Comparison of ENCODE assay signal across 12 cellular contexts in genomic region chr7:107856806-107857540, GRCh38. TPM values are rescaled to one million over a fixed set of nuclear protein-coding genes. Genes with fewer than 3 reads are reported as not detected.
DNase-seq lines count a peak whose midpoint lies in the region; ATAC-seq and TF ChIP-seq lines count a peak whose summit lies in the region.
"Had no signal": no experiment of that assay in that cellular context is flagged by ENCODE, and none has a peak within 500 bp of the region (broad histone marks: within the 10 kb centered on the region; RNA-seq: fewer than 3 reads in every experiment).

No MANE protein-coding gene starts in this region.

- peak overlapping the region; percentile 15 to 69 for H3K4me3 Mint-ChIP-seq in activated T-cell treated with anti-CD3 and anti-CD28 coated beads, Interleukin-2, amount 50 U/mL, for 72 hours
- peak overlapping the region; percentile 68 for H3K4me3 Mint-ChIP-seq in natural killer cell

- no peaks in the 10 kb centered on the region for H3K27me3 ChIP-seq in esophagus muscularis mucosa

- TF ChIP-seq POLR2A in GM18505 (IDR thresholded peaks at IDR 0.05; ENCODE audit: borderline replicate concordance, extremely low read depth, insufficient read depth, insufficient read length) (no peak), esophagus muscularis mucosa (IDR thresholded peaks at IDR 0.05; ENCODE audit: low read depth) (no peak)

- H3K27ac ChIP-seq in esophagus muscularis mucosa (replicated peaks in 1 of 4), result no peak overlapping the region
- H3K27ac ChIP-seq: A549 had no signal

- peak overlapping the region; percentile 25 for H3K27ac Mint-ChIP-seq in activated T-cell treated with anti-CD3 and anti-CD28 coated beads, Interleukin-2, amount 50 U/mL, for 72 hours
- peak overlapping the region; percentile 66 to 77 for H3K27ac Mint-ChIP-seq in natural killer cell
- H3K27ac Mint-ChIP-seq: progenitor cell of endocrine pancreas had no signal

- WGBS in esophagus muscularis mucosa, result 49% methylated on average over 4 of the region's 4 CpGs

- no peaks in the 10 kb centered on the region for H3K9me3 Mint-ChIP-seq in activated T-cell treated with anti-CD3 and anti-CD28 coated beads, Interleukin-2, amount 50 U/mL, for 72 hours
- no peaks in the 10 kb centered on the region for H3K9me3 Mint-ChIP-seq in natural killer cell

- H3K4me1 ChIP-seq in esophagus muscularis mucosa, result peaks cover 0 to 3% (median 0%) of the 10 kb centered on the region in 4 donors

- intact Hi-C loops in natural killer cell (cut with micrococcal nuclease) (no loop called here), esophagus muscularis mucosa (cut with DNase I) (no loop called here)

- H3K4me3 ChIP-seq in esophagus muscularis mucosa, result no peak overlapping the region
- H3K4me3 ChIP-seq: A549 had no signal

- H3K36me3 ChIP-seq in esophagus muscularis mucosa, result no peaks in the 10 kb centered on the region

- H3K27me3 Mint-ChIP-seq in activated T-cell treated with anti-CD3 and anti-CD28 coated beads, Interleukin-2, amount 50 U/mL, for 72 hours (ENCODE audit: low read depth), result no peaks in the 10 kb centered on the region
- H3K27me3 Mint-ChIP-seq in natural killer cell (ENCODE audit: low read depth in 2 of 2), result no peaks in the 10 kb centered on the region

- H3K36me3 Mint-ChIP-seq in activated T-cell treated with anti-CD3 and anti-CD28 coated beads, Interleukin-2, amount 50 U/mL, for 72 hours (ENCODE audit: insufficient read depth in 2 of 2), result no peaks in the 10 kb centered on the region
- no peaks in the 10 kb centered on the region for H3K36me3 Mint-ChIP-seq in natural killer cell

- no peak for TF ChIP-seq EP300 in esophagus muscularis mucosa (IDR thresholded peaks at IDR 0.05)

- peaks cover 21% of the 10 kb centered on the region for H3K4me1 Mint-ChIP-seq in activated T-cell treated with anti-CD3 and anti-CD28 coated beads, Interleukin-2, amount 50 U/mL, for 72 hours (ENCODE audit: low read depth)
- peaks cover 27 to 46% of the 10 kb centered on the region in 2 donors for H3K4me1 Mint-ChIP-seq in natural killer cell

- ATAC-seq in HG03108 (IDR thresholded peaks at IDR 0.05; ENCODE audit: unreplicated experiment) (peak; percentile 93), natural killer cell (peak; percentile 71 to 90 (median 77)), GM18505 (IDR thresholded peaks at IDR 0.05; ENCODE audit: unreplicated experiment) (no peak), HG02763 (IDR thresholded peaks at IDR 0.05; ENCODE audit: unreplicated experiment) (no peak)
- peak; percentile 85 to 88 for ATAC-seq in activated T-cell treated with anti-CD3 and anti-CD28 coated beads, Interleukin-2, amount 50 U/mL, for 72 hours (replicated peaks in 1 of 2)
- ATAC-seq: A549, HCT116 had no signal

- H3K9me3 ChIP-seq in esophagus muscularis mucosa, result no peaks in the 10 kb centered on the region
- H3K9me3 ChIP-seq: A549 had no signal

- TF ChIP-seq CTCF in natural killer cell (IDR thresholded peaks at IDR 0.05) (no peak), esophagus muscularis mucosa (IDR thresholded peaks at IDR 0.05) (no peak)

- DNase-seq in NCI-H2196 (lab: John Stamatoyannopoulos, UW; ENCODE audit: unreplicated experiment), result peak; percentile 42
- no peak for DNase-seq in NCI-H2196 treated with DMSO at 0.1 percent for 48 hours (lab: John Stamatoyannopoulos, UW; ENCODE audit: unreplicated experiment)
- peak; percentile 25 to 40 for DNase-seq in activated T-cell treated with anti-CD3 and anti-CD28 coated beads, Interleukin-2, amount 50 U/mL, for 72 hours
- no peak for DNase-seq in natural killer cell
- no peak for DNase-seq in esophagus muscularis mucosa (ENCODE audit: extremely low spot score)
- DNase-seq: effector CD8-positive, alpha-beta T cell had no signal

RNA-seq across cellular contexts. Expression of gene DLD, which starts 34.0 kb away (rescaled TPM):
- total RNA-seq in activated T-cell treated with anti-CD3 and anti-CD28 coated beads, Interleukin-2, amount 50 U/mL, for 72 hours, result 100 to 1,000 TPM; 104 to 105 TPM
- total RNA-seq in natural killer cell (10 to 100 TPM; 72.2 to 81.4 (median 80.9) TPM), esophagus muscularis mucosa (100 to 1,000 TPM in 3 of 4 donors, 10 to 100 TPM in 1; 99.9 to 135 (median 119) TPM)

RNA-seq across cellular contexts. Expression of gene SLC26A3, which starts 54.0 kb away (rescaled TPM):
- not detected for total RNA-seq in activated T-cell treated with anti-CD3 and anti-CD28 coated beads, Interleukin-2, amount 50 U/mL, for 72 hours
- not detected for total RNA-seq in natural killer cell
- total RNA-seq in esophagus muscularis mucosa, result 10 to 100 TPM in 2 of 4 donors, 1 to 10 TPM in 2; 4.5 to 13.1 (median 10.4) TPM

Comparison
In these comparisons a context has a peak if more than half of its experiments do, and no peak if none do; other contexts are left out.
1. DNase-seq: peak in NCI-H2196 (single experiment) and activated T-cell treated with anti-CD3 and anti-CD28 coated beads, Interleukin-2, amount 50 U/mL, for 72 hours (2 of 2); none in NCI-H2196 treated with DMSO at 0.1 percent for 48 hours (single experiment), natural killer cell (single experiment) and esophagus muscularis mucosa (single experiment).
2. ATAC-seq: peak in HG03108 (single experiment), activated T-cell treated with anti-CD3 and anti-CD28 coated beads, Interleukin-2, amount 50 U/mL, for 72 hours (2 of 2) and natural killer cell (3 of 3); none in GM18505 (single experiment) and HG02763 (single experiment).
3. RNA of gene SLC26A3, which starts 54.0 kb away (total RNA-seq): 4.5 to 13.1 TPM in esophagus muscularis mucosa; not detected in activated T-cell treated with anti-CD3 and anti-CD28 coated beads, Interleukin-2, amount 50 U/mL, for 72 hours and not detected in natural killer cell; every median in the first group is over 4 times any median in the second.